Comparison of ENCODE assay signal across 8 cellular contexts in the genomic region with DNA sequence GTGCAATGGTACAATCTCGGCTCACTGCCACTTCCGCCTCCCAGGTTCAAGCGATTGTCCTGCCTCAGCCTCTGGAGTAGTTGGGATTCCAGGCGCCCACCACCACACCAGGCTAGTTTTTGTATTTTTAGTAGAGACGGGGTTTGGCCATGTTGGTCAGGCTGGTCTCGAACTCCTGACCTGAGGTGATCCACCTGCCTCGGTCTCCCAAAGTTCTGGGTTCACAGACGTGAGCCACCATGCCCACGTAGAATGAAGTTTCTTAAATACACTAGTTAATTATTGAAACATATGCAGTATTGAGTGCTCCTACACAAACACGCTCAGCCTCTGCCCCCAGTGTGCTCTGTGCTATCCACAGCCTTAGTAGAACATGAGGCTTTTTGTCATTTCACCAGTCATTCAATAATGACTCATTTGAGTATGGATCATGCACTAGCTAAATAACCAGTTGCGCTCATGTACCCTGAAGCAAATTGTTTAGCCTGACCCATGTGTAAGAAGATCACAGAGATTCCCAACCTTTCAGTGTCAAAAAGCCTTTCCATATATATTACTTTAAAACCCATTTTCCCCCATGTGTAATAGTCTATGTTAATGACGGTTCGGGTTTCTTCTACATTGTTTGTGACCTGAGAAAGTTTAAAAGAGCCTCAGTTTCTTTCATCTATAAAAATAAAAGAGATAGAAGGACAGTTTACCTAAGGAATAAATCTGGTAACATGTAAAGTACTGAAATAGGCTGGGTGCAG. TPM values are rescaled to one million over a fixed set of nuclear protein-coding genes. Genes with fewer than 3 reads are reported as not detected.
DNase-seq lines count a peak whose midpoint lies in the region; ATAC-seq and TF ChIP-seq lines count a peak whose summit lies in the region.

No MANE protein-coding gene starts in this region.

- H3K4me1 ChIP-seq in H9 (ENCODE audit: insufficient read depth, low read length) (peaks cover 7% of the 10 kb centered on the region), suprapubic skin (peaks cover 80% of the 10 kb centered on the region)

- no peak overlapping the region for H3K23ac ChIP-seq in H9 (ENCODE audit: insufficient read length, low read depth, low read length)

- in situ Hi-C loops in brain microvascular endothelial cell (cut with HindIII; ENCODE audit: low pct_ligation_motif_present, low sequenced_read_pairs), result loop anchor here (10.0 kb wide), 1 partner anchor 68 kb away; no protein-coding TSS in a partner anchor

- H4K91ac ChIP-seq in H9 (ENCODE audit: insufficient read length, low read depth, low read length), result no peak overlapping the region

- no peak overlapping the region for H4K5ac ChIP-seq in H9 (ENCODE audit: insufficient read length, low read depth, low read length)

- H3K14ac ChIP-seq in H9 (ENCODE audit: insufficient read depth, low read length), result no peak overlapping the region

- H2BK120ac ChIP-seq in H9 (ENCODE audit: low read depth, low read length, poor library complexity, severe bottlenecking), result no peak overlapping the region

- no peak overlapping the region for H2AK5ac ChIP-seq in H9 (ENCODE audit: insufficient read length, low read length)

- H2BK12ac ChIP-seq in H9 (ENCODE audit: insufficient read length, low read depth, low read length), result no peak overlapping the region

- peaks cover 100% of the 10 kb centered on the region for H3K36me3 Mint-ChIP-seq in Calu3 (ENCODE audit: insufficient read depth, unreplicated experiment)
- peaks cover 32 to 49% (median 49%) of the 10 kb centered on the region in 3 experiments for H3K36me3 Mint-ChIP-seq in H9 (ENCODE audit: insufficient read depth in 1 of 3, low read depth in 3 of 3)

- no peak overlapping the region for H3K4ac ChIP-seq in H9 (ENCODE audit: low read depth, low read length)

- no peak overlapping the region for H2BK20ac ChIP-seq in H9 (ENCODE audit: low read depth, low read length, poor library complexity, severe bottlenecking)

- H3K9me3 Mint-ChIP-seq in Calu3 (ENCODE audit: low read depth, unreplicated experiment), result no peaks in the 10 kb centered on the region
- H3K9me3 Mint-ChIP-seq in H9, result no peaks in the 10 kb centered on the region; a peak in 2 of 5 replicates

- H2BK5ac ChIP-seq in H9 (ENCODE audit: insufficient read length, low read length), result no peak overlapping the region

- peak; percentile 66 for DNase-seq in Calu3
- DNase-seq in H9, result peak; percentile 37
- DNase-seq in brain microvascular endothelial cell, result peak; percentile 95
- peak; percentile 74 for DNase-seq in mucosa of gallbladder (ENCODE audit: low spot score)
- DNase-seq in suprapubic skin (ENCODE audit: low spot score in 2 of 2), result no peak
- DNase-seq in NAMALWA (ENCODE audit: low spot score), result no peak
- DNase-seq in SHP77 treated with DMSO at 0.1 percent for 48 hours (lab: John Stamatoyannopoulos, UW), result no peak

- no peak overlapping the region for H3K9ac ChIP-seq in H9 (ENCODE audit: extremely low read depth, insufficient read length, low read length)

- TF ChIP-seq POLR2A in suprapubic skin (IDR thresholded peaks at IDR 0.05), result peak in 1 of 2 donors; percentile 16

- no peak overlapping the region for H2AFZ ChIP-seq in H9 (ENCODE audit: low read length)

- H3K27ac Mint-ChIP-seq in Calu3 (ENCODE audit: unreplicated experiment) (peak overlapping the region; percentile 100), H9 (peak overlapping the region in 2 of 3 experiments; percentile 91 to 95; a peak in 3 of 7 replicates)

- H3K56ac ChIP-seq in H9 (ENCODE audit: insufficient read length, low read depth, low read length), result no peak overlapping the region

- WGBS in H9 (ENCODE audit: extremely low coverage, insufficient read length, low lambda C conversion rate), result no CpG with 5 or more reads among the region's 13 CpGs
- 87% methylated on average over 13 of the region's 13 CpGs for WGBS in suprapubic skin

- no TSS peak for BruUV-seq in Calu3 (replicated peaks; lab: Mats Ljungman, UMichigan)

- CTCF ChIA-PET in Calu3 (lab: Charles Lee), result interaction anchor here (0.6 to 1.5 kb wide), 5 partner anchors 14 to 89 kb away, joined by 4 to 14 read pairs (median 5); no protein-coding TSS in a partner anchor

- H4K20me1 ChIP-seq in H9 (ENCODE audit: control insufficient read depth, insufficient read depth, insufficient read length), result no peaks in the 10 kb centered on the region

- TF ChIP-seq CTCF in Calu3 (IDR thresholded peaks at IDR 0.05; ENCODE audit: unreplicated experiment), result no peak
- no peak for TF ChIP-seq CTCF in H9 (conservative IDR thresholded peaks at IDR 0.05)
- TF ChIP-seq CTCF in brain microvascular endothelial cell (IDR thresholded peaks at IDR 0.05; ENCODE audit: low read depth, low read length, missing control alignments), result no peak
- no peak for TF ChIP-seq CTCF in suprapubic skin (IDR thresholded peaks at IDR 0.05)

- H3K4me1 Mint-ChIP-seq in Calu3 (ENCODE audit: low read depth, unreplicated experiment), result peaks cover 9% of the 10 kb centered on the region
- H3K4me1 Mint-ChIP-seq in H9, result peaks cover 44 to 51% of the 10 kb centered on the region in 2 experiments

- intact Hi-C loops in Calu3 (cut with micrococcal nuclease; ENCODE audit: unreplicated experiment), result no loop called here

- H3K4me3 ChIP-seq in brain microvascular endothelial cell (ENCODE audit: low read depth, low read length) (peak overlapping the region; percentile 76), suprapubic skin (no peak overlapping the region)

- H3K27ac ChIP-seq in H9 (ENCODE audit: insufficient read length, low read depth, low read length) (no peak overlapping the region), brain microvascular endothelial cell (peak overlapping the region; percentile 99), suprapubic skin (peak overlapping the region; percentile 97)

- peak; percentile 21 for ATAC-seq in SK-N-SH treated with all-trans-retinoic acid at 6 μM for 48 hours

- H3K27me3 ChIP-seq in H9 (ENCODE audit: insufficient read depth, low read length), result no peaks in the 10 kb centered on the region
- no peaks in the 10 kb centered on the region for H3K27me3 ChIP-seq in brain microvascular endothelial cell (replicated peaks)
- no peaks in the 10 kb centered on the region for H3K27me3 ChIP-seq in suprapubic skin

- H3K18ac ChIP-seq in H9 (ENCODE audit: insufficient read length, low read depth, low read length), result no peak overlapping the region

- H3K4me3 Mint-ChIP-seq in Calu3 (ENCODE audit: low read depth, unreplicated experiment) (peak overlapping the region; percentile 69), H9 (no peak overlapping the region)

- H3K79me2 ChIP-seq in H9 (ENCODE audit: insufficient read depth, low read length), result peaks cover 9% of the 10 kb centered on the region; the same call in 1 of the 2 replicates

- no peaks in the 10 kb centered on the region for H3K79me1 ChIP-seq in H9 (ENCODE audit: insufficient read depth, low read depth, low read length, poor library complexity, severe bottlenecking)

- H3K36me3 ChIP-seq in brain microvascular endothelial cell (replicated peaks), result peaks cover 41% of the 10 kb centered on the region
- no peaks in the 10 kb centered on the region for H3K36me3 ChIP-seq in suprapubic skin

- H2BK15ac ChIP-seq in H9 (ENCODE audit: low read depth, low read length), result no peak overlapping the region

- H3K4me2 ChIP-seq in H9 (ENCODE audit: insufficient read depth, insufficient read length, low read length), result no peak overlapping the region

- no peak overlapping the region for H3T11ph ChIP-seq in H9 (ENCODE audit: low read length)

- H3K9me3 ChIP-seq in H9 (ENCODE audit: control insufficient read depth, low read depth, low read length), result no peaks in the 10 kb centered on the region
- H3K9me3 ChIP-seq in suprapubic skin, result no peaks in the 10 kb centered on the region

- H3K27me3 Mint-ChIP-seq in Calu3 (ENCODE audit: unreplicated experiment) (no peaks in the 10 kb centered on the region), H9 (ENCODE audit: low read depth) (no peaks in the 10 kb centered on the region)

- TF ChIP-seq EP300 in suprapubic skin (IDR thresholded peaks at IDR 0.05), result no peak

- H3K23me2 ChIP-seq in H9 (ENCODE audit: insufficient read length, low read depth, low read length, poor library complexity, severe bottlenecking), result peaks cover 3% of the 10 kb centered on the region

- no peak overlapping the region for H4K8ac ChIP-seq in H9 (replicated peaks; ENCODE audit: insufficient read length, low read depth, low read length)

TF ChIP-seq in SK-N-SH treated with all-trans-retinoic acid at 6 μM for 48 hours, 23 proteins besides CTCF, POLR2A, EP300 and RAD21 (continues in another document):
- TF ChIP-seq ZFP30 (CRISPR knock-in tag; IDR thresholded peaks at IDR 0.05) (peak; percentile 67), OSR1 (CRISPR knock-in tag; IDR thresholded peaks at IDR 0.05) (no peak; the same call in 1 of the 2 replicates)
- TF ChIP-seq, protein P1, sequence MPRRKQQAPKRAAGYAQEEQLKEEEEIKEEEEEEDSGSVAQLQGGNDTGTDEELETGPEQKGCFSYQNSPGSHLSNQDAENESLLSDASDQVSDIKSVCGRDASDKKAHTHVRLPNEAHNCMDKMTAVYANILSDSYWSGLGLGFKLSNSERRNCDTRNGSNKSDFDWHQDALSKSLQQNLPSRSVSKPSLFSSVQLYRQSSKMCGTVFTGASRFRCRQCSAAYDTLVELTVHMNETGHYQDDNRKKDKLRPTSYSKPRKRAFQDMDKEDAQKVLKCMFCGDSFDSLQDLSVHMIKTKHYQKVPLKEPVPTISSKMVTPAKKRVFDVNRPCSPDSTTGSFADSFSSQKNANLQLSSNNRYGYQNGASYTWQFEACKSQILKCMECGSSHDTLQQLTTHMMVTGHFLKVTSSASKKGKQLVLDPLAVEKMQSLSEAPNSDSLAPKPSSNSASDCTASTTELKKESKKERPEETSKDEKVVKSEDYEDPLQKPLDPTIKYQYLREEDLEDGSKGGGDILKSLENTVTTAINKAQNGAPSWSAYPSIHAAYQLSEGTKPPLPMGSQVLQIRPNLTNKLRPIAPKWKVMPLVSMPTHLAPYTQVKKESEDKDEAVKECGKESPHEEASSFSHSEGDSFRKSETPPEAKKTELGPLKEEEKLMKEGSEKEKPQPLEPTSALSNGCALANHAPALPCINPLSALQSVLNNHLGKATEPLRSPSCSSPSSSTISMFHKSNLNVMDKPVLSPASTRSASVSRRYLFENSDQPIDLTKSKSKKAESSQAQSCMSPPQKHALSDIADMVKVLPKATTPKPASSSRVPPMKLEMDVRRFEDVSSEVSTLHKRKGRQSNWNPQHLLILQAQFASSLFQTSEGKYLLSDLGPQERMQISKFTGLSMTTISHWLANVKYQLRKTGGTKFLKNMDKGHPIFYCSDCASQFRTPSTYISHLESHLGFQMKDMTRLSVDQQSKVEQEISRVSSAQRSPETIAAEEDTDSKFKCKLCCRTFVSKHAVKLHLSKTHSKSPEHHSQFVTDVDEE (CRISPR knock-in tag; IDR thresholded peaks at IDR 0.05), result no peak

RNA-seq across cellular contexts. Expression of a gene that starts 49.7 kb away (rescaled TPM):
- total RNA-seq in Calu3 (2022) (5.0 and 12.6 TPM in 2 replicates), H9 (2021) (26.4 and 27.1 TPM in 2 replicates), mucosa of gallbladder (8.6 TPM), suprapubic skin (10 to 100 TPM in 2 of 4 donors, 1 to 10 TPM in 2; 4.2 to 18.9 (median 9.1) TPM)

RNA-seq across cellular contexts. Expression of a gene that starts 49.8 kb away (rescaled TPM):
- 29.9 and 34.5 TPM in 2 replicates for total RNA-seq in Calu3 (2022)
- total RNA-seq in H9 (2021), result 28.7 and 36.1 TPM in 2 replicates
- total RNA-seq in mucosa of gallbladder, result 27.3 TPM
- total RNA-seq in suprapubic skin, result 10 to 100 TPM; 21.1 to 77.5 (median 28.4) TPM

Comparison
In these comparisons a context has a peak if more than half of its experiments do, and no peak if none do; other contexts are left out.
1. DNase-seq: peak in Calu3 (single experiment), H9 (single experiment), brain microvascular endothelial cell (single experiment) and mucosa of gallbladder (single experiment); none in suprapubic skin (0 of 2), NAMALWA (single experiment) and SHP77 treated with DMSO at 0.1 percent for 48 hours (single experiment).